Comparison of ENCODE assay signal across 8 cellular contexts in genomic region chr6:25993038-25993684, GRCh38. TPM values are rescaled to one million over a fixed set of nuclear protein-coding genes. Genes with fewer than 3 reads are reported as not detected.
DNase-seq lines count a peak whose midpoint lies in the region; ATAC-seq and TF ChIP-seq lines count a peak whose summit lies in the region.

No MANE protein-coding gene starts in this region.

- H3K36me3 ChIP-seq in Karpas-422 (ENCODE audit: insufficient read depth, low read length) (peaks cover 2% of the 10 kb centered on the region; the same call in 1 of the 2 replicates), muscle layer of duodenum (ENCODE audit: control insufficient read depth in 1 of 2, insufficient read depth in 2 of 2, low read length in 2 of 2) (peaks cover 5% of the 10 kb centered on the region in 2 donors)

- no peak for TF ChIP-seq CTCF in choroid plexus epithelial cell (conservative IDR thresholded peaks at IDR 0.05; ENCODE audit: low read depth, low read length)

- H3K27me3 ChIP-seq in Karpas-422 (ENCODE audit: low read length) (no peaks in the 10 kb centered on the region), muscle layer of duodenum (ENCODE audit: low read depth, low read length) (no peaks in the 10 kb centered on the region)

- ATAC-seq in GM19023 (IDR thresholded peaks at IDR 0.05; ENCODE audit: unreplicated experiment) (peak; percentile 2), HG03196 (IDR thresholded peaks at IDR 0.05; ENCODE audit: unreplicated experiment) (no peak)

- DNase-seq in Karpas-422, result peak; percentile 43
- DNase-seq in choroid plexus epithelial cell (ENCODE audit: low read depth), result no peak
- DNase-seq in EL, result no peak
- no peak for DNase-seq in NCI-H82 (lab: John Stamatoyannopoulos, UW)
- DNase-seq in NCI-H1436 (lab: John Stamatoyannopoulos, UW), result no peak

- H3K9me2 ChIP-seq in Karpas-422 (replicated peaks; ENCODE audit: insufficient read depth, low read length), result no peaks in the 10 kb centered on the region

- H3K27ac ChIP-seq in Karpas-422 (ENCODE audit: low read length) (peak overlapping the region; percentile 95), muscle layer of duodenum (ENCODE audit: low read length) (peak overlapping the region; percentile 96)

- H2AFZ ChIP-seq in Karpas-422 (ENCODE audit: low read length), result peak overlapping the region; percentile 79

- no peaks in the 10 kb centered on the region for H4K20me1 ChIP-seq in Karpas-422 (ENCODE audit: insufficient read depth, low read depth, low read length)

- H3K4me2 ChIP-seq in Karpas-422 (ENCODE audit: low read depth, low read length, poor library complexity, severe bottlenecking), result peak overlapping the region; percentile 97

- peaks cover 44% of the 10 kb centered on the region for H3K4me1 ChIP-seq in Karpas-422 (ENCODE audit: low read length)
- peaks cover 0 to 6% of the 10 kb centered on the region in 2 donors for H3K4me1 ChIP-seq in muscle layer of duodenum (ENCODE audit: control insufficient read depth in 1 of 2, insufficient read depth in 2 of 2, low read length in 2 of 2)

- peak overlapping the region; percentile 76 for H3K4me3 ChIP-seq in Karpas-422 (ENCODE audit: low read length)
- peak overlapping the region; percentile 77 for H3K4me3 ChIP-seq in choroid plexus epithelial cell (ENCODE audit: low read depth, low read length)
- peak overlapping the region; percentile 72 to 94 for H3K4me3 ChIP-seq in muscle layer of duodenum (ENCODE audit: low read depth in 1 of 2, low read length in 2 of 2)

- H3K9me3 ChIP-seq in Karpas-422 (ENCODE audit: low read length), result no peaks in the 10 kb centered on the region
- no peaks in the 10 kb centered on the region for H3K9me3 ChIP-seq in muscle layer of duodenum (ENCODE audit: control insufficient read depth in 1 of 2, low read length in 2 of 2)

- H3K9ac ChIP-seq in Karpas-422 (ENCODE audit: low read length), result peak overlapping the region; percentile 86

- H3K79me2 ChIP-seq in Karpas-422 (ENCODE audit: low read length), result peaks cover 17% of the 10 kb centered on the region

RNA-seq across cellular contexts. Expression of gene TRIM38, which starts 30.6 kb away (rescaled TPM):
- 17.0 and 19.3 TPM in 2 replicates for total RNA-seq in Karpas-422 (2014; rRNA removed; shearing (Covaris generic); ENCODE audit: low replicate concordance)
